ENCODE assay signal across 39 cellular contexts in genomic region chr7:28505861-28506260, GRCh38.
"Had no signal": no experiment of that assay in that cellular context is flagged by ENCODE, and none has a peak within 500 bp of the region (broad histone marks: within the 10 kb centered on the region; RNA-seq: fewer than 3 reads in every experiment).

No MANE protein-coding gene starts in this region.

- H3K36me3 Mint-ChIP-seq: activated naive CD4-positive, alpha-beta T cell treated with anti-CD3 and anti-CD28 coated beads, Interleukin-2, amount 10 ng/mL, durations not matched to agents 7 days and 5 days; activated naive CD4-positive, alpha-beta T cell treated with anti-CD3 and anti-CD28 coated beads, Interleukin-2, amount 50 U/mL, for 24 hours; activated naive CD4-positive, alpha-beta T cell treated with anti-CD3 and anti-CD28 coated beads, Interleukin-2, amount 50 U/mL, for 72 hours; activated naive CD8-positive, alpha-beta T cell; activated naive CD8-positive, alpha-beta T cell treated with anti-CD3 and anti-CD28 coated beads, Interleukin-2, amount 10 ng/mL, durations not matched to agents 7 days and 5 days had no signal

- H3K27ac Mint-ChIP-seq: activated naive CD4-positive, alpha-beta T cell treated with anti-CD3 and anti-CD28 coated beads for 36 hours; activated naive CD4-positive, alpha-beta T cell treated with anti-CD3 and anti-CD28 coated beads, Interleukin-2, amount 10 ng/mL, durations not matched to agents 7 days and 5 days; activated naive CD4-positive, alpha-beta T cell treated with anti-CD3 and anti-CD28 coated beads, Interleukin-2, amount 50 U/mL, for 24 hours; activated naive CD4-positive, alpha-beta T cell treated with anti-CD3 and anti-CD28 coated beads, Interleukin-2, amount 50 U/mL, for 72 hours; activated naive CD8-positive, alpha-beta T cell; activated naive CD8-positive, alpha-beta T cell treated with anti-CD3 and anti-CD28 coated beads, Interleukin-2, amount 10 ng/mL, durations not matched to agents 7 days and 5 days; activated naive CD8-positive, alpha-beta T cell treated with anti-CD3 and anti-CD28 coated beads, Interleukin-2, amount 50 U/mL, for 24 hours; activated T-cell treated with anti-CD3 and anti-CD28 coated beads, Interleukin-2, amount 50 U/mL, for 24 hours; activated T-cell treated with anti-CD3 and anti-CD28 coated beads, Interleukin-2, amount 50 U/mL, for 72 hours; activated T-helper 1 cell treated with anti-CD3 and anti-CD28 coated beads, Interleukin-12 subunit alpha, Interleukin-12 subunit beta, Interleukin-2, Interleukin-4 antibody, amounts not matched to agents 30 ng/mL and 10 ng/mL and 1 ng/mL, durations not matched to agents 14 hours and 24 hours and 36 hours; activated T-helper 17 cell treated with anti-CD3 and anti-CD28 coated beads, Interleukin-2, amount 50 U/mL, for 72 hours; activated T-helper 2 cell treated with anti-CD3 and anti-CD28 coated beads, Interferon-gamma antibody, Interleukin-2, Interleukin-4, amounts not matched to agents 10 μg/mL and 5 μg/mL and 100 μg/mL, durations not matched to agents 14 hours and 24 hours and 36 hours; brain had no signal

- H3K27me3 ChIP-seq: adrenal gland, ascending aorta, body of pancreas, brain microvascular endothelial cell, breast epithelium, cardiac muscle cell had no signal

- H3K27ac ChIP-seq: adrenal gland, ascending aorta, body of pancreas, brain microvascular endothelial cell, breast epithelium, cardiac muscle cell had no signal

- H3K4me3 Mint-ChIP-seq: activated naive CD4-positive, alpha-beta T cell treated with anti-CD3 and anti-CD28 coated beads for 36 hours; activated naive CD4-positive, alpha-beta T cell treated with anti-CD3 and anti-CD28 coated beads, Interleukin-2, amount 10 ng/mL, durations not matched to agents 7 days and 5 days; activated naive CD4-positive, alpha-beta T cell treated with anti-CD3 and anti-CD28 coated beads, Interleukin-2, amount 50 U/mL, for 24 hours; activated naive CD8-positive, alpha-beta T cell; activated naive CD8-positive, alpha-beta T cell treated with anti-CD3 and anti-CD28 coated beads, Interleukin-2, amount 10 ng/mL, durations not matched to agents 7 days and 5 days; activated naive CD8-positive, alpha-beta T cell treated with anti-CD3 and anti-CD28 coated beads, Interleukin-2, amount 50 U/mL, for 24 hours; activated T-cell treated with anti-CD3 and anti-CD28 coated beads, Interleukin-2, amount 50 U/mL, for 24 hours; activated T-cell treated with anti-CD3 and anti-CD28 coated beads, Interleukin-2, amount 50 U/mL, for 4 hours; activated T-cell treated with anti-CD3 and anti-CD28 coated beads, Interleukin-2, amount 50 U/mL, for 72 hours; activated T-helper 1 cell treated with anti-CD3 and anti-CD28 coated beads, Interleukin-12 subunit alpha, Interleukin-12 subunit beta, Interleukin-2, Interleukin-4 antibody, amounts not matched to agents 30 ng/mL and 10 ng/mL and 1 ng/mL, durations not matched to agents 14 hours and 24 hours and 36 hours; activated T-helper 17 cell treated with anti-CD3 and anti-CD28 coated beads, Interleukin-2, amount 50 U/mL, for 72 hours; brain; central memory CD8-positive, alpha-beta T cell had no signal

- H3K9me3 ChIP-seq: adrenal gland, ascending aorta, body of pancreas, breast epithelium had no signal

- H3K4me1 ChIP-seq: adrenal gland, ascending aorta, body of pancreas, breast epithelium had no signal

- H3K9me3 Mint-ChIP-seq: activated naive CD4-positive, alpha-beta T cell treated with anti-CD3 and anti-CD28 coated beads for 36 hours; activated naive CD4-positive, alpha-beta T cell treated with anti-CD3 and anti-CD28 coated beads, Interleukin-2, amount 10 ng/mL, durations not matched to agents 7 days and 5 days; activated naive CD4-positive, alpha-beta T cell treated with anti-CD3 and anti-CD28 coated beads, Interleukin-2, amount 50 U/mL, for 24 hours; activated naive CD4-positive, alpha-beta T cell treated with anti-CD3 and anti-CD28 coated beads, Interleukin-2, amount 50 U/mL, for 72 hours; activated naive CD8-positive, alpha-beta T cell treated with anti-CD3 and anti-CD28 coated beads, Interleukin-2, amount 10 ng/mL, durations not matched to agents 7 days and 5 days; activated naive CD8-positive, alpha-beta T cell treated with anti-CD3 and anti-CD28 coated beads, Interleukin-2, amount 50 U/mL, for 24 hours; activated T-cell treated with anti-CD3 and anti-CD28 coated beads, Interleukin-2, amount 50 U/mL, for 24 hours; activated T-cell treated with anti-CD3 and anti-CD28 coated beads, Interleukin-2, amount 50 U/mL, for 4 hours; activated T-cell treated with anti-CD3 and anti-CD28 coated beads, Interleukin-2, amount 50 U/mL, for 72 hours; activated T-helper 1 cell treated with anti-CD3 and anti-CD28 coated beads, Interleukin-12 subunit alpha, Interleukin-12 subunit beta, Interleukin-2, Interleukin-4 antibody, amounts not matched to agents 30 ng/mL and 10 ng/mL and 1 ng/mL, durations not matched to agents 14 hours and 24 hours and 36 hours; activated T-helper 2 cell treated with anti-CD3 and anti-CD28 coated beads, Interferon-gamma antibody, Interleukin-2, Interleukin-4, amounts not matched to agents 10 μg/mL and 5 μg/mL and 100 μg/mL, durations not matched to agents 14 hours and 24 hours and 36 hours; brain; central memory CD8-positive, alpha-beta T cell had no signal

- H3K4me1 Mint-ChIP-seq: activated naive CD4-positive, alpha-beta T cell treated with anti-CD3 and anti-CD28 coated beads, Interleukin-2, amount 50 U/mL, for 24 hours; activated T-helper 17 cell treated with anti-CD3 and anti-CD28 coated beads, Interleukin-2, amount 50 U/mL, for 72 hours; central memory CD8-positive, alpha-beta T cell had no signal

- FAIRE-seq: astrocyte, bronchial epithelial cell, colon had no signal

- DNase-seq: activated effector memory CD4-positive, alpha-beta T cell treated with anti-CD3 and anti-CD28 coated beads, Interleukin-2, amount 50 U/mL, for 16 hours; activated effector memory CD4-positive, alpha-beta T cell treated with Interleukin-2 at 50 U/mL for 16 hours; activated gamma-delta T cell; activated gamma-delta T cell treated with Interleukin-2 at 50 U/mL for 16 hours; activated naive CD4-positive, alpha-beta T cell; activated naive CD4-positive, alpha-beta T cell treated with anti-CD3 and anti-CD28 coated beads for 36 hours; activated naive CD4-positive, alpha-beta T cell treated with anti-CD3 and anti-CD28 coated beads, Interleukin-2, amount 10 ng/mL, durations not matched to agents 7 days and 5 days; activated naive CD4-positive, alpha-beta T cell treated with anti-CD3 and anti-CD28 coated beads, Interleukin-2, amount 50 U/mL, for 16 hours; activated naive CD4-positive, alpha-beta T cell treated with Interleukin-2 at 50 U/mL for 16 hours; activated naive CD8-positive, alpha-beta T cell treated with anti-CD3 and anti-CD28 coated beads, Interleukin-2, amount 10 ng/mL, durations not matched to agents 7 days and 5 days; activated naive CD8-positive, alpha-beta T cell treated with anti-CD3 and anti-CD28 coated beads, Interleukin-2, amount 50 U/mL, for 24 hours; activated T-cell treated with anti-CD3 and anti-CD28 coated beads, Interleukin-2, amount 50 U/mL, for 1 hour; activated T-cell treated with anti-CD3 and anti-CD28 coated beads, Interleukin-2, amount 50 U/mL, for 24 hours; activated T-cell treated with anti-CD3 and anti-CD28 coated beads, Interleukin-2, amount 50 U/mL, for 4 hours; activated T-cell treated with anti-CD3 and anti-CD28 coated beads, Interleukin-2, amount 50 U/mL, for 48 hours; activated T-cell treated with anti-CD3 and anti-CD28 coated beads, Interleukin-2, amount 50 U/mL, for 72 hours; adrenal gland; amygdala; anterior cingulate cortex; aorta; body of pancreas; brain microvascular endothelial cell; caudate nucleus; central memory CD4-positive, alpha-beta T cell; cerebellar nuclear complex had no signal

- H3K4me3 ChIP-seq: adrenal gland, ascending aorta, body of pancreas, breast epithelium, cardiac muscle cell had no signal

- H3K27me3 Mint-ChIP-seq: brain had no signal

- H3K36me3 ChIP-seq: adrenal gland, ascending aorta, brain microvascular endothelial cell, breast epithelium, cardiac muscle cell had no signal
